In genomic region chr15:68821190-68821897, GRCh38 we compare ENCODE assay signal across 8 cellular contexts. TPM values are rescaled to one million over a fixed set of nuclear protein-coding genes. Genes with fewer than 3 reads are reported as not detected.
DNase-seq lines count a peak whose midpoint lies in the region; ATAC-seq, FAIRE-seq and TF ChIP-seq lines count a peak whose summit lies in the region.

No MANE protein-coding gene starts in this region.

- no peaks in the 10 kb centered on the region for H3K27me3 ChIP-seq in CD8-positive, alpha-beta memory T cell (ENCODE audit: insufficient read depth, low read length, poor library complexity, severe bottlenecking)
- H3K27me3 ChIP-seq in IMR-90 (ENCODE audit: control insufficient read depth, insufficient read depth, low read length) (no peaks in the 10 kb centered on the region), ascending aorta (no peaks in the 10 kb centered on the region), keratinocyte (ENCODE audit: control insufficient read depth, extremely low read depth, insufficient read depth, low read length) (no peaks in the 10 kb centered on the region)

- POLR2A ChIA-PET in CD8-positive, alpha-beta memory T cell (lab: Charles Lee): interaction anchor here (0.6 kb wide), 1 partner anchor 7 kb away, joined by 3 read pairs; no protein-coding TSS in a partner anchor
- POLR2A ChIA-PET in IMR-90 (lab: Charles Lee; ENCODE audit: unreplicated experiment): no interaction called here

- TF ChIP-seq RAD21 in IMR-90 (IDR thresholded peaks at IDR 0.05; ENCODE audit: low read length): no peak

- peak overlapping the region; percentile 96 to 100 (median 99) for H3K4me3 Mint-ChIP-seq in CD8-positive, alpha-beta memory T cell
- peak overlapping the region; percentile 92 for H3K4me3 Mint-ChIP-seq in stimulated activated naive CD8-positive, alpha-beta T cell treated with anti-CD3 and anti-CD28 coated beads, Interleukin-15, Interleukin-2, amounts not matched to agents 100 ng/mL and 50 ng/mL, for 24 hours

- H2AFZ ChIP-seq in IMR-90 (replicated peaks; ENCODE audit: low read length, poor library complexity) (peak overlapping the region; percentile 95), keratinocyte (ENCODE audit: control insufficient read depth, low read length) (peak overlapping the region; percentile 73)

- 0% methylated on average over 16 of the region's 63 CpGs; no CpG with 5 or more reads in 1 of the 2 experiments for WGBS in IMR-90 (ENCODE audit: extremely low coverage in 2 of 2, insufficient read length in 1 of 2), 2 experiments

- no peak overlapping the region for H2BK20ac ChIP-seq in IMR-90 (ENCODE audit: low read depth, low read length)

- no peak overlapping the region for H4K5ac ChIP-seq in IMR-90 (ENCODE audit: low read depth, low read length)

- peak overlapping the region; percentile 90 for H3K4me3 ChIP-seq in CD8-positive, alpha-beta memory T cell (ENCODE audit: low read length)
- H3K4me3 ChIP-seq in IMR-90 (ENCODE audit: insufficient read depth, low read depth, low read length) (peak overlapping the region; percentile 78), ascending aorta (peak overlapping the region; percentile 90 to 96), keratinocyte (ENCODE audit: control insufficient read depth in 2 of 3, extremely low read depth in 1 of 3, insufficient read depth in 2 of 3, low read depth in 1 of 3, low read length in 3 of 3) (peak overlapping the region; percentile 84 to 91 (median 86))

- peaks cover 9% of the 10 kb centered on the region for H4K20me1 ChIP-seq in IMR-90 (ENCODE audit: insufficient read depth, low read length)
- H4K20me1 ChIP-seq in keratinocyte (ENCODE audit: control insufficient read depth, extremely low read depth, insufficient read depth, low read length): no peaks in the 10 kb centered on the region

- 0 out of 2 replicates have a peak overlapping the region, but pooled peaks have one; percentile 41 for H3K14ac ChIP-seq in IMR-90 (replicated peaks; ENCODE audit: low read depth, low read length)

- peak overlapping the region in 7 of 8 donors; percentile 49 to 92 (median 82) for H3K27ac Mint-ChIP-seq in CD8-positive, alpha-beta memory T cell
- peak overlapping the region; percentile 59 for H3K27ac Mint-ChIP-seq in stimulated activated naive CD8-positive, alpha-beta T cell treated with anti-CD3 and anti-CD28 coated beads, Interleukin-15, Interleukin-2, amounts not matched to agents 100 ng/mL and 50 ng/mL, for 24 hours

- H2BK15ac ChIP-seq in IMR-90 (ENCODE audit: low read depth, low read length): no peak overlapping the region

- peaks cover 36% of the 10 kb centered on the region for H3K79me2 ChIP-seq in keratinocyte (ENCODE audit: control insufficient read depth, insufficient read depth, low read length)

- peak overlapping the region; percentile 53; the same call in 1 of the 2 replicates for H3K4ac ChIP-seq in IMR-90 (ENCODE audit: low read depth, low read length)

- TF ChIP-seq CTCF in IMR-90 (conservative IDR thresholded peaks at IDR 0.05; ENCODE audit: low read depth, low read length) (no peak), ascending aorta (IDR thresholded peaks at IDR 0.05) (no peak), keratinocyte (optimal IDR thresholded peaks at IDR 0.05 in 1 of 3, IDR thresholded peaks at IDR 0.05 in 1 of 3, conservative IDR thresholded peaks at IDR 0.05 in 1 of 3; ENCODE audit: extremely low read depth in 1 of 3, insufficient read depth in 2 of 3, low read length in 3 of 3) (no peak)

- peak overlapping the region; percentile 87 for H3K23ac ChIP-seq in IMR-90 (ENCODE audit: low read depth, low read length)

- in situ Hi-C loops in IMR-90 (cut with MboI; ENCODE audit: low sequenced_read_pairs): no loop called here
- in situ Hi-C loops in G401 (cut with HindIII; ENCODE audit: low sequenced_read_pairs): no loop called here

- no peak overlapping the region; a peak in 1 of 4 replicates for H4K8ac ChIP-seq in IMR-90 (ENCODE audit: low read depth in 2 of 2, low read length in 2 of 2)

- H4K91ac ChIP-seq in IMR-90 (ENCODE audit: insufficient read depth, low read depth, low read length): no peak overlapping the region

- no peaks in the 10 kb centered on the region for H3K9me3 ChIP-seq in CD8-positive, alpha-beta memory T cell (ENCODE audit: low read length)
- H3K9me3 ChIP-seq in IMR-90 (ENCODE audit: control insufficient read depth, insufficient read depth, low read length) (no peaks in the 10 kb centered on the region), ascending aorta (no peaks in the 10 kb centered on the region), keratinocyte (ENCODE audit: control insufficient read depth, low read depth, low read length) (no peaks in the 10 kb centered on the region)

- FAIRE-seq in keratinocyte (lab: Jason Lieb, UNC): no peak

- H3K18ac ChIP-seq in IMR-90 (ENCODE audit: low read depth, low read length): no peak overlapping the region

- H3K27me3 Mint-ChIP-seq in CD8-positive, alpha-beta memory T cell: peaks cover 0 to 4% of the 10 kb centered on the region in 2 donors
- H3K27me3 Mint-ChIP-seq in stimulated activated naive CD8-positive, alpha-beta T cell treated with anti-CD3 and anti-CD28 coated beads, Interleukin-15, Interleukin-2, amounts not matched to agents 100 ng/mL and 50 ng/mL, for 24 hours: no peaks in the 10 kb centered on the region

- no peak overlapping the region for H2BK5ac ChIP-seq in IMR-90 (ENCODE audit: low read depth, low read length, poor library complexity, severe bottlenecking)

- H3K36me3 Mint-ChIP-seq in CD8-positive, alpha-beta memory T cell: peaks cover 0 to 28% (median 0%) of the 10 kb centered on the region in 3 donors
- H3K36me3 Mint-ChIP-seq in stimulated activated naive CD8-positive, alpha-beta T cell treated with anti-CD3 and anti-CD28 coated beads, Interleukin-15, Interleukin-2, amounts not matched to agents 100 ng/mL and 50 ng/mL, for 24 hours (ENCODE audit: low read depth): peaks cover 1% of the 10 kb centered on the region

- no TSS peak for BruUV-seq in IMR-90 (replicated peaks; lab: Mats Ljungman, UMichigan)

- no peaks in the 10 kb centered on the region for H3K36me3 ChIP-seq in CD8-positive, alpha-beta memory T cell (ENCODE audit: insufficient read depth, low read length)
- H3K36me3 ChIP-seq in IMR-90 (ENCODE audit: control insufficient read depth, insufficient read depth, low read length) (no peaks in the 10 kb centered on the region), ascending aorta (no peaks in the 10 kb centered on the region), keratinocyte (ENCODE audit: control insufficient read depth in 2 of 2, extremely low read depth in 1 of 2, insufficient read depth in 2 of 2, low read length in 2 of 2) (no peaks in the 10 kb centered on the region)

- H3K9me1 ChIP-seq in IMR-90 (ENCODE audit: insufficient read depth, low read length): peaks cover 2% of the 10 kb centered on the region; the same call in 1 of the 2 replicates
- no peaks in the 10 kb centered on the region for H3K9me1 ChIP-seq in keratinocyte (ENCODE audit: control insufficient read depth, extremely low read depth, insufficient read depth, low read length)

- dilution Hi-C loops in IMR-90 (cut with HindIII; ENCODE audit: low sequenced_read_pairs, unreplicated experiment) (no loop called here), keratinocyte (cut with MboI; ENCODE audit: extremely low pct_ligation_motif_present, low sequenced_read_pairs) (no loop called here)

- H2AK5ac ChIP-seq in IMR-90 (ENCODE audit: low read depth, low read length): no peak overlapping the region

- H3K4me2 ChIP-seq in IMR-90 (ENCODE audit: low read depth, low read length): peak overlapping the region; percentile 96
- peak overlapping the region; percentile 90 for H3K4me2 ChIP-seq in keratinocyte (ENCODE audit: control insufficient read depth, extremely low read depth, insufficient read depth, low read depth, low read length)

- CTCF ChIA-PET in CD8-positive, alpha-beta memory T cell (lab: Charles Lee): interaction anchor here (0.7 kb wide), 1 partner anchor 9 kb away, joined by 3 read pairs; no protein-coding TSS in a partner anchor
- CTCF ChIA-PET in IMR-90 (lab: Yijun Ruan, JAX): no interaction called here

- intact Hi-C loops in IMR-90 (cut with micrococcal nuclease) (loop anchor here (1.0 to 5.0 kb wide), 2 partner anchors 54 to 89 kb away; no protein-coding TSS in a partner anchor), ascending aorta (cut with DNase I) (loop anchor here (5.0 kb wide), 2 partner anchors 56 to 89 kb away; no protein-coding TSS in a partner anchor)

- no peak overlapping the region for H2AK9ac ChIP-seq in IMR-90 (replicated peaks; ENCODE audit: low read depth, low read length, poor library complexity)

- H3K9ac ChIP-seq in IMR-90 (ENCODE audit: low read depth, low read length) (peak overlapping the region; percentile 60), keratinocyte (ENCODE audit: control insufficient read depth, extremely low read depth, insufficient read depth, low read length) (peak overlapping the region; percentile 96)

- peaks cover 14% of the 10 kb centered on the region for H3K4me1 ChIP-seq in CD8-positive, alpha-beta memory T cell (ENCODE audit: insufficient read depth, low read length)
- peaks cover 5% of the 10 kb centered on the region for H3K4me1 ChIP-seq in IMR-90 (ENCODE audit: control insufficient read depth, insufficient read depth, low read length)
- peaks cover 0 to 4% of the 10 kb centered on the region in 2 donors for H3K4me1 ChIP-seq in ascending aorta
- H3K4me1 ChIP-seq in keratinocyte (ENCODE audit: control insufficient read depth, extremely low read depth, insufficient read depth, low read length): peaks cover 13% of the 10 kb centered on the region

- peaks cover 19 to 28% (median 28%) of the 10 kb centered on the region in 3 donors for H3K4me1 Mint-ChIP-seq in CD8-positive, alpha-beta memory T cell
- peaks cover 34% of the 10 kb centered on the region for H3K4me1 Mint-ChIP-seq in stimulated activated naive CD8-positive, alpha-beta T cell treated with anti-CD3 and anti-CD28 coated beads, Interleukin-15, Interleukin-2, amounts not matched to agents 100 ng/mL and 50 ng/mL, for 24 hours (ENCODE audit: low read depth)

- no peaks in the 10 kb centered on the region for H3K9me3 Mint-ChIP-seq in CD8-positive, alpha-beta memory T cell
- H3K9me3 Mint-ChIP-seq in stimulated activated naive CD8-positive, alpha-beta T cell treated with anti-CD3 and anti-CD28 coated beads, Interleukin-15, Interleukin-2, amounts not matched to agents 100 ng/mL and 50 ng/mL, for 24 hours: no peaks in the 10 kb centered on the region

- H3K27ac ChIP-seq in CD8-positive, alpha-beta memory T cell (ENCODE audit: low read depth, low read length): peak overlapping the region; percentile 74
- H3K27ac ChIP-seq in IMR-90 (ENCODE audit: insufficient read depth, low read length) (peak overlapping the region; percentile 22; the same call in 1 of the 2 replicates), ascending aorta (peak overlapping the region; percentile 98), keratinocyte (ENCODE audit: control insufficient read depth, insufficient read depth, low read length) (peak overlapping the region; percentile 44)

- no peak for TF ChIP-seq POLR2A in IMR-90 (IDR thresholded peaks at IDR 0.05; ENCODE audit: low read depth, low read length)

- H3K56ac ChIP-seq in IMR-90 (ENCODE audit: extremely low read depth, insufficient read depth, low read length): 0 out of 2 replicates have a peak overlapping the region, but pooled peaks have one; percentile 35

- peak in 1 of 5 donors; percentile 7 for DNase-seq in CD8-positive, alpha-beta memory T cell
- DNase-seq in IMR-90: no peak
- no peak for DNase-seq in ascending aorta (ENCODE audit: low spot score in 2 of 2)
- no peak for DNase-seq in keratinocyte (ENCODE audit: low read depth, low spot score)
- DNase-seq in G401 (ENCODE audit: low spot score): no peak
- no peak for DNase-seq in iPS-NIHi7 (ENCODE audit: extremely low spot score)

- peaks cover 17 to 27% of the 10 kb centered on the region in 2 experiments for H3K79me1 ChIP-seq in IMR-90 (ENCODE audit: low read depth in 1 of 2, low read length in 2 of 2)

- peak; percentile 12 for ATAC-seq in GM21447 (IDR thresholded peaks at IDR 0.05; ENCODE audit: unreplicated experiment)
- ATAC-seq in IMR-90 (ENCODE audit: low read depth): no peak

- H2BK120ac ChIP-seq in IMR-90 (ENCODE audit: low read depth, low read length): no peak overlapping the region

RNA-seq across cellular contexts. Expression of gene ANP32A, which starts 0.6 kb away (rescaled TPM):
- total RNA-seq in CD8-positive, alpha-beta memory T cell: 100 to 1,000 TPM; 233 to 237 TPM
- polyA plus RNA-seq in CD8-positive, alpha-beta memory T cell: 94.6 TPM
- total RNA-seq in IMR-90 (2012; rRNA removed) (50.0 and 72.8 TPM in 2 replicates), ascending aorta (19.2 TPM)
- polyA plus RNA-seq in IMR-90 (2012; rRNA removed) (49.2 and 62.4 TPM in 2 replicates), keratinocyte (41.5 to 93.6 TPM (median 57.6 TPM) in 3 replicates)
- 10.7 and 12.0 TPM in 2 replicates for polyA plus RNA-seq in IMR-90 (2012; cell fraction: cytosol; rRNA removed)
- 7.1 and 25.0 TPM in 2 replicates for polyA plus RNA-seq in IMR-90 (2012; cell fraction: nucleus; rRNA removed; ENCODE audit: low replicate concordance)
- polyA plus RNA-seq in keratinocyte (2011; ENCODE audit: low read depth): 154 TPM
- 61.9 and 93.0 TPM in 2 replicates for polyA plus RNA-seq in keratinocyte (2011; cell fraction: cytosol; rRNA removed)
- polyA plus RNA-seq in keratinocyte (2011; cell fraction: nucleus; rRNA removed): 56.7 and 65.0 TPM in 2 replicates
- 78.3 and 134 TPM in 2 replicates for polyA plus RNA-seq in keratinocyte (2012; ENCODE audit: low replicate concordance)
- polyA minus RNA-seq in keratinocyte: 11.5 to 53.4 TPM (median 19.9 TPM) in 3 replicates
- 28.2 TPM for polyA minus RNA-seq in keratinocyte (2011; cell fraction: cytosol; rRNA and poly(A)+ RNA removed)
- polyA minus RNA-seq in keratinocyte (2011; cell fraction: nucleus; rRNA and poly(A)+ RNA removed): 21.3 and 27.3 TPM in 2 replicates
- total RNA-seq in G401 (2014; rRNA removed; shearing (Covaris generic)): 35.3 and 124 TPM in 2 replicates

Comparison
In these comparisons a context has a peak if more than half of its experiments do, and no peak if none do; other contexts are left out.
1. H3K27ac ChIP-seq: peak in every context shown above with its lines; median percentile 98 in ascending aorta; 74 in CD8-positive, alpha-beta memory T cell; 44 in keratinocyte; 22 in IMR-90.